ENCODE assay signal across 18 cellular contexts in genomic region chr12:57464569-57464968, GRCh38. TPM values are rescaled to one million over a fixed set of nuclear protein-coding genes. Genes with fewer than 3 reads are reported as not detected.
DNase-seq lines count a peak whose midpoint lies in the region; ATAC-seq and TF ChIP-seq lines count a peak whose summit lies in the region.
"Had no signal": no experiment of that assay in that cellular context is flagged by ENCODE, and none has a peak within 500 bp of the region (broad histone marks: within the 10 kb centered on the region; RNA-seq: fewer than 3 reads in every experiment).

No MANE protein-coding gene starts in this region.

- H3K27ac Mint-ChIP-seq in H9 = 0 out of 7 replicates have a peak overlapping the region, but pooled peaks of 1 of the 3 experiments have one; percentile 9
- peak overlapping the region; percentile 35 to 79 for H3K27ac Mint-ChIP-seq in effector memory CD8-positive, alpha-beta T cell
- H3K27ac Mint-ChIP-seq in nephron = no peak overlapping the region
- no peak overlapping the region for H3K27ac Mint-ChIP-seq in mesothelial cell of epicardium

- no peak overlapping the region; a peak in 1 of 5 replicates for H3K4me3 Mint-ChIP-seq in H9
- H3K4me3 Mint-ChIP-seq in effector memory CD8-positive, alpha-beta T cell = no peak overlapping the region
- H3K4me3 Mint-ChIP-seq in nephron = peak overlapping the region; percentile 20 to 76 (median 21)
- H3K4me3 Mint-ChIP-seq in mesothelial cell of epicardium = no peak overlapping the region
- H3K4me3 Mint-ChIP-seq: GM23338 had no signal

- no peak for TF ChIP-seq POLR2A in spleen (IDR thresholded peaks at IDR 0.05)
- TF ChIP-seq POLR2A in lower leg skin (IDR thresholded peaks at IDR 0.05) = no peak

- no CpG with 5 or more reads among the region's 12 CpGs for WGBS in H9 (ENCODE audit: extremely low coverage, insufficient read length, low lambda C conversion rate)
- WGBS in spleen, 5 donors = 92 to 97% (median 95%) methylated on average over 12 of the region's 12 CpGs
- WGBS in lower leg skin, 2 donors = 94 to 95% methylated on average over 12 of the region's 12 CpGs

- peaks cover 0 to 35% (median 11%) of the 10 kb centered on the region in 6 donors for H3K36me3 ChIP-seq in spleen

- H2BK20ac ChIP-seq in H9 (ENCODE audit: low read depth, low read length, poor library complexity, severe bottlenecking) = no peak overlapping the region

- TF ChIP-seq CTCF in H9 (conservative IDR thresholded peaks at IDR 0.05) (no peak), nephron (IDR thresholded peaks at IDR 0.05; ENCODE audit: unreplicated experiment in 3 of 3) (no peak), spleen (IDR thresholded peaks at IDR 0.05 in 8 of 11, conservative IDR thresholded peaks at IDR 0.05 in 3 of 11) (no peak), lower leg skin (IDR thresholded peaks at IDR 0.05) (no peak), mesothelial cell of epicardium (IDR thresholded peaks at IDR 0.05; ENCODE audit: unreplicated experiment) (no peak)

- no peak overlapping the region for H3K27ac ChIP-seq in H9 (ENCODE audit: insufficient read length, low read depth, low read length)
- no peak overlapping the region for H3K27ac ChIP-seq in spleen
- no peak overlapping the region for H3K27ac ChIP-seq in caudate nucleus (ENCODE audit: low read depth, low read length)

- H4K91ac ChIP-seq in H9 (ENCODE audit: insufficient read length, low read depth, low read length) = no peak overlapping the region

- no peaks in the 10 kb centered on the region for H3K27me3 ChIP-seq in H9 (ENCODE audit: insufficient read depth, low read length)
- peaks cover 0 to 29% (median 13%) of the 10 kb centered on the region in 7 donors for H3K27me3 ChIP-seq in spleen (replicated peaks in 1 of 7)

- H3K18ac ChIP-seq in H9 (ENCODE audit: insufficient read length, low read depth, low read length) = no peak overlapping the region

- H2BK120ac ChIP-seq in H9 (ENCODE audit: low read depth, low read length, poor library complexity, severe bottlenecking) = no peak overlapping the region

- no peak overlapping the region for H3K56ac ChIP-seq in H9 (ENCODE audit: insufficient read length, low read depth, low read length)

- H3K36me3 Mint-ChIP-seq in H9 (ENCODE audit: insufficient read depth in 1 of 3, low read depth in 3 of 3) (peaks cover 0 to 36% (median 19%) of the 10 kb centered on the region in 3 experiments), nephron (ENCODE audit: low read depth) (peaks cover 20% of the 10 kb centered on the region), mesothelial cell of epicardium (no peaks in the 10 kb centered on the region)
- H3K36me3 Mint-ChIP-seq in effector memory CD8-positive, alpha-beta T cell (ENCODE audit: insufficient read depth) = peaks cover 25% of the 10 kb centered on the region

- H3K9me3 Mint-ChIP-seq in H9 = no peaks in the 10 kb centered on the region
- H3K9me3 Mint-ChIP-seq in effector memory CD8-positive, alpha-beta T cell = no peaks in the 10 kb centered on the region
- H3K9me3 Mint-ChIP-seq in nephron = no peaks in the 10 kb centered on the region
- no peaks in the 10 kb centered on the region for H3K9me3 Mint-ChIP-seq in mesothelial cell of epicardium
- H3K9me3 Mint-ChIP-seq: GM23338 had no signal

- no peak overlapping the region for H2BK15ac ChIP-seq in H9 (ENCODE audit: low read depth, low read length)

- ATAC-seq in effector memory CD8-positive, alpha-beta T cell (replicated peaks) = no peak
- ATAC-seq in GM19463 (IDR thresholded peaks at IDR 0.05; ENCODE audit: unreplicated experiment) = no peak
- ATAC-seq: GM23338, HepG2 had no signal

- no peak overlapping the region for H3K4ac ChIP-seq in H9 (ENCODE audit: low read depth, low read length)

- H2BK12ac ChIP-seq in H9 (ENCODE audit: insufficient read length, low read depth, low read length) = no peak overlapping the region

- H3K9me3 ChIP-seq in H9 (ENCODE audit: control insufficient read depth, low read depth, low read length) (no peaks in the 10 kb centered on the region), spleen (no peaks in the 10 kb centered on the region)
- H3K9me3 ChIP-seq: Caco-2 had no signal

- no peak overlapping the region for H3K23ac ChIP-seq in H9 (ENCODE audit: insufficient read length, low read depth, low read length)

- H3K4me3 ChIP-seq in spleen = no peak overlapping the region
- H3K4me3 ChIP-seq in lower leg skin (ENCODE audit: low read depth, poor library complexity, severe bottlenecking) = no peak overlapping the region
- H3K4me3 ChIP-seq: GM23338 had no signal

- no peak overlapping the region for H4K5ac ChIP-seq in H9 (ENCODE audit: insufficient read length, low read depth, low read length)

- peaks cover 42% of the 10 kb centered on the region for H3K27me3 Mint-ChIP-seq in H9 (ENCODE audit: low read depth)
- H3K27me3 Mint-ChIP-seq in effector memory CD8-positive, alpha-beta T cell = peaks cover 6 to 46% of the 10 kb centered on the region in 2 donors
- peaks cover 42% of the 10 kb centered on the region for H3K27me3 Mint-ChIP-seq in nephron (ENCODE audit: low read depth)
- peaks cover 83% of the 10 kb centered on the region for H3K27me3 Mint-ChIP-seq in mesothelial cell of epicardium (ENCODE audit: low read depth)

- no peak overlapping the region for H3K4me2 ChIP-seq in H9 (ENCODE audit: insufficient read depth, insufficient read length, low read length)
- H3K4me2 ChIP-seq: GM23338 had no signal

- H3K79me1 ChIP-seq in H9 (ENCODE audit: insufficient read depth, low read depth, low read length, poor library complexity, severe bottlenecking) = no peaks in the 10 kb centered on the region

- H2AK5ac ChIP-seq in H9 (ENCODE audit: insufficient read length, low read length) = no peak overlapping the region

- no peaks in the 10 kb centered on the region for H3K79me2 ChIP-seq in H9 (ENCODE audit: insufficient read depth, low read length)

- H3K9ac ChIP-seq in H9 (ENCODE audit: extremely low read depth, insufficient read length, low read length) = no peak overlapping the region

- no peak overlapping the region for H2BK5ac ChIP-seq in H9 (ENCODE audit: insufficient read length, low read length)

- intact Hi-C loops in spleen (cut with DNase I; ENCODE audit: low total_unique reads) = no loop called here
- intact Hi-C loops in lower leg skin (cut with DNase I; ENCODE audit: low total_unique reads) = loop anchor here (10.0 kb wide), 1 partner anchor 160 kb away; no protein-coding TSS in a partner anchor

- H3K23me2 ChIP-seq in H9 (ENCODE audit: insufficient read length, low read depth, low read length, poor library complexity, severe bottlenecking) = peaks cover 10% of the 10 kb centered on the region

- H3K4me1 Mint-ChIP-seq in H9 (peaks cover 14 to 16% of the 10 kb centered on the region in 2 experiments), nephron (peaks cover 12% of the 10 kb centered on the region), mesothelial cell of epicardium (peaks cover 20% of the 10 kb centered on the region)
- peaks cover 35 to 50% of the 10 kb centered on the region in 2 donors for H3K4me1 Mint-ChIP-seq in effector memory CD8-positive, alpha-beta T cell (ENCODE audit: low read depth in 2 of 2)

- DNase-seq in H9 = peak; percentile 25
- DNase-seq in effector memory CD8-positive, alpha-beta T cell = no peak
- peak; percentile 66 for DNase-seq in spleen
- no peak for DNase-seq in caudate nucleus (lab: John Stamatoyannopoulos, UW)
- no peak for DNase-seq in lower leg skin (ENCODE audit: low spot score in 2 of 2)
- no peak for DNase-seq in mesothelial cell of epicardium (ENCODE audit: low spot score in 2 of 2, unreplicated experiment in 2 of 2)
- DNase-seq: ACHN; C1 segment of cervical spinal cord; Caco-2; CD8-positive, alpha-beta memory T cell; DND-41; GDM1; H7 had no signal

- H3T11ph ChIP-seq in H9 (ENCODE audit: low read length) = no peak overlapping the region

- H3K4me1 ChIP-seq in H9 (ENCODE audit: insufficient read depth, low read length) (no peaks in the 10 kb centered on the region), spleen (peaks cover 24 to 49% (median 35%) of the 10 kb centered on the region in 6 donors)

- no peaks in the 10 kb centered on the region for H4K20me1 ChIP-seq in H9 (ENCODE audit: control insufficient read depth, insufficient read depth, insufficient read length)

- H2AFZ ChIP-seq in H9 (ENCODE audit: low read length) = no peak overlapping the region
- H2AFZ ChIP-seq: GM23338 had no signal

- H3K14ac ChIP-seq in H9 (ENCODE audit: insufficient read depth, low read length) = no peak overlapping the region

- no peak overlapping the region for H4K8ac ChIP-seq in H9 (replicated peaks; ENCODE audit: insufficient read length, low read depth, low read length)

RNA-seq across cellular contexts. Expression of gene GLI1, which starts 5.0 kb away (rescaled TPM):
- total RNA-seq in H9 (2021) (25.8 and 28.4 TPM in 2 replicates), spleen (1 to 10 TPM in 4 of 7 donors, under 1 TPM in 3; 0.46 to 3.6 (median 1.1) TPM), lower leg skin (10 to 100 TPM in 1 of 4 donors, 1 to 10 TPM in 1, under 1 TPM in 2; 0.19 to 13.4 (median 1.9) TPM), mesothelial cell of epicardium (6.0 to 10.1 TPM (median 8.4 TPM) in 3 replicates)
- 1 to 10 TPM in 1 of 3 donors, under 1 TPM in 2; 0.63 to 1.2 (median 0.77) TPM for polyA plus RNA-seq in spleen

RNA-seq across cellular contexts. Expression of gene INHBE, which starts 9.5 kb away (rescaled TPM):
- total RNA-seq in H9 (2021) = 9.6 and 10.1 TPM in 2 replicates
- not detected for total RNA-seq in spleen
- under 1 TPM in 1 of 3 donors, not detected in 2; 0.02 TPM for polyA plus RNA-seq in spleen
- total RNA-seq in lower leg skin = not detected
- 0.09 TPM in 1 of 3 replicates, not detected in the others for total RNA-seq in mesothelial cell of epicardium
- polyA plus RNA-seq: CD8-positive, alpha-beta memory T cell had no signal

RNA-seq across cellular contexts. Expression of gene ARHGAP9, which starts 15.1 kb away (rescaled TPM):
- total RNA-seq in H9 (2021) (3.7 and 4.4 TPM in 2 replicates), spleen (100 to 1,000 TPM; 148 to 328 (median 226) TPM), lower leg skin (1 to 10 TPM; 2.3 to 6.6 (median 3.1) TPM), mesothelial cell of epicardium (0.90 to 1.1 TPM in 2 of 3 replicates, not detected in the other)
- polyA plus RNA-seq in spleen = 100 to 1,000 TPM; 190 to 400 (median 251) TPM

RNA-seq across cellular contexts. Expression of gene MARS1, which starts 23.3 kb away (rescaled TPM):
- total RNA-seq in H9 (2021) = 352 and 368 TPM in 2 replicates
- total RNA-seq in spleen = 100 to 1,000 TPM in 4 of 7 donors, 10 to 100 TPM in 3; 72.4 to 186 (median 146) TPM
- 100 to 1,000 TPM in 1 of 3 donors, 10 to 100 TPM in 2; 67.4 to 104 (median 89.2) TPM for polyA plus RNA-seq in spleen
- total RNA-seq in lower leg skin = 100 to 1,000 TPM in 1 of 4 donors, 10 to 100 TPM in 3; 37.7 to 386 (median 51.4) TPM
- 163 to 192 TPM (median 177 TPM) in 3 replicates for total RNA-seq in mesothelial cell of epicardium

RNA-seq across cellular contexts. Expression of gene INHBC, which starts 30.0 kb away (rescaled TPM):
- not detected in 2 replicates for total RNA-seq in H9 (2021)
- total RNA-seq in spleen = under 1 TPM in 1 of 7 donors, not detected in 6; 0.19 TPM
- polyA plus RNA-seq in spleen = not detected
- not detected for total RNA-seq in lower leg skin
- 0.24 to 0.32 TPM (median 0.31 TPM) in 3 replicates for total RNA-seq in mesothelial cell of epicardium
- total RNA-seq: A172, Caco-2, GM23338, H7 had no signal
- polyA plus RNA-seq: CD8-positive, alpha-beta memory T cell had no signal

Comparison
In these comparisons a context has a peak if more than half of its experiments do, and no peak if none do; other contexts are left out.
1. DNase-seq: peak in H9 (single experiment) and spleen (single experiment); none in effector memory CD8-positive, alpha-beta T cell (0 of 3), caudate nucleus (0 of 61), lower leg skin (0 of 2) and mesothelial cell of epicardium (0 of 2).
2. H3K27ac Mint-ChIP-seq: peak in effector memory CD8-positive, alpha-beta T cell (2 of 2); none in nephron (0 of 3) and mesothelial cell of epicardium (single experiment).
3. H3K4me3 Mint-ChIP-seq: peak in nephron (3 of 3); none in H9 (0 of 2), effector memory CD8-positive, alpha-beta T cell (0 of 2) and mesothelial cell of epicardium (single experiment).
4. RNA of gene ARHGAP9, which starts 15.1 kb away (total RNA-seq): 148 to 328 TPM in spleen; 3.7 to 4.4 TPM in H9, 2.3 to 6.6 TPM in lower leg skin and 0.90 to 1.1 TPM in mesothelial cell of epicardium; every median in the first group is over 10 times any median in the second.